17 cellular contexts compared by ENCODE assay signal in genomic region chr1:17732475-17732874, GRCh38. TPM values are rescaled to one million over a fixed set of nuclear protein-coding genes. Genes with fewer than 3 reads are reported as not detected.
DNase-seq lines count a peak whose midpoint lies in the region; ATAC-seq and TF ChIP-seq lines count a peak whose summit lies in the region.
"Had no signal": no experiment of that assay in that cellular context is flagged by ENCODE, and none has a peak within 500 bp of the region (broad histone marks: within the 10 kb centered on the region; RNA-seq: fewer than 3 reads in every experiment).

No MANE protein-coding gene starts in this region.

- H3K9me2 ChIP-seq in PC-3 (replicated peaks; ENCODE audit: low read length) = no peaks in the 10 kb centered on the region

- H3K4me3 ChIP-seq in PC-3 (ENCODE audit: low read length) (no peak overlapping the region), epithelial cell of esophagus (ENCODE audit: low read length) (no peak overlapping the region)
- H3K4me3 ChIP-seq: thoracic aorta had no signal

- H4K20me1 ChIP-seq in PC-3 (ENCODE audit: low read length) = no peaks in the 10 kb centered on the region

- H3K27me3 ChIP-seq in PC-3 (ENCODE audit: low read length) = no peaks in the 10 kb centered on the region; the same call in 1 of the 2 replicates

- peak; percentile 60 for ATAC-seq in PC-3
- ATAC-seq in GM19023 (IDR thresholded peaks at IDR 0.05; ENCODE audit: unreplicated experiment) = no peak
- no peak for ATAC-seq in HG03378 (IDR thresholded peaks at IDR 0.05; ENCODE audit: unreplicated experiment)
- ATAC-seq: naive thymus-derived CD4-positive, alpha-beta T cell had no signal

- DNase-seq in ELR (ENCODE audit: low read depth) (peak; percentile 81), PC-3 (peak; percentile 42), epithelial cell of esophagus (ENCODE audit: low read depth) (peak; percentile 7), renal cortical epithelial cell (ENCODE audit: low read depth) (peak; percentile 11), NCI-H226 (no peak), T-helper 9 cell (no peak)
- DNase-seq: activated CD4-positive, alpha-beta T cell treated with anti-CD3 and anti-CD28 coated beads for 1 hour; activated gamma-delta T cell treated with Interleukin-2 at 50 U/mL for 16 hours; anterior cingulate cortex; glutamatergic neuron; naive thymus-derived CD4-positive, alpha-beta T cell; NCI-H187 treated with DMSO at 0.1 percent for 48 hours; NCI-H510A; small intestine had no signal

- no peaks in the 10 kb centered on the region for H3K79me2 ChIP-seq in PC-3 (ENCODE audit: low read length)

- CTCF ChIA-PET in PC-3 (lab: Charles Lee) = no interaction called here

- BruUV-seq in PC-3 (replicated peaks; lab: Mats Ljungman, UMichigan) = no TSS peak

- no peaks in the 10 kb centered on the region for H3F3A ChIP-seq in PC-3 (ENCODE audit: low read length, unreplicated experiment)

- H3K9ac ChIP-seq in PC-3 (ENCODE audit: low read length) = no peak overlapping the region

- POLR2A ChIA-PET in PC-3 (lab: Charles Lee; ENCODE audit: unreplicated experiment) = no interaction called here

- H2AFZ ChIP-seq in PC-3 (ENCODE audit: low read length) = no peak overlapping the region

- TF ChIP-seq CTCF in PC-3 (conservative IDR thresholded peaks at IDR 0.05; ENCODE audit: low read depth, low read length) (no peak), epithelial cell of esophagus (IDR thresholded peaks at IDR 0.05; ENCODE audit: insufficient read depth, low read depth, low read length, missing control alignments) (no peak)

- H3K27ac ChIP-seq in PC-3 (ENCODE audit: low read length) = no peak overlapping the region
- H3K27ac ChIP-seq: thoracic aorta had no signal

- no peaks in the 10 kb centered on the region for H3K4me1 ChIP-seq in PC-3 (ENCODE audit: insufficient read depth, low read length)

- no peaks in the 10 kb centered on the region for H3K9me3 ChIP-seq in PC-3 (ENCODE audit: low read length)
- H3K9me3 ChIP-seq: thoracic aorta had no signal

- intact Hi-C loops in PC-3 (cut with micrococcal nuclease) = no loop called here

- no peak overlapping the region for H3K4me2 ChIP-seq in PC-3 (ENCODE audit: low read length)

- H3K36me3 ChIP-seq in PC-3 (ENCODE audit: low read depth, low read length) = no peaks in the 10 kb centered on the region
- H3K36me3 ChIP-seq: thoracic aorta had no signal

RNA-seq across cellular contexts. Expression of gene ACTL8, which starts 22.7 kb away (rescaled TPM):
- total RNA-seq in PC-3 (2014; rRNA removed) = not detected in 2 replicates
- not detected in 2 replicates for total RNA-seq in renal cortical epithelial cell
- total RNA-seq: naive thymus-derived CD4-positive, alpha-beta T cell; thoracic aorta had no signal

Comparison
In these comparisons a context has a peak if more than half of its experiments do, and no peak if none do; other contexts are left out.
1. DNase-seq: peak in ELR (single experiment), PC-3 (single experiment), epithelial cell of esophagus (single experiment) and renal cortical epithelial cell (single experiment); none in NCI-H226 (single experiment) and T-helper 9 cell (single experiment).